14 cellular contexts compared by ENCODE assay signal in genomic region chr11:77592727-77593126, GRCh38. TPM values are rescaled to one million over a fixed set of nuclear protein-coding genes. Genes with fewer than 3 reads are reported as not detected.
DNase-seq lines count a peak whose midpoint lies in the region; ATAC-seq and TF ChIP-seq lines count a peak whose summit lies in the region.
"Had no signal": no experiment of that assay in that cellular context is flagged by ENCODE, and none has a peak within 500 bp of the region (broad histone marks: within the 10 kb centered on the region; RNA-seq: fewer than 3 reads in every experiment).

No MANE protein-coding gene starts in this region.

- no peaks in the 10 kb centered on the region for H4K20me1 ChIP-seq in neural cell (ENCODE audit: insufficient read depth)

- no peak overlapping the region for H2AFZ ChIP-seq in neural cell (ENCODE audit: low read depth, low read length)

- H3K9me3 ChIP-seq in neural cell (ENCODE audit: low read length), result no peaks in the 10 kb centered on the region
- H3K9me3 ChIP-seq: Peyer's patch had no signal

- TF ChIP-seq RAD21 in neural cell (conservative IDR thresholded peaks at IDR 0.05), result no peak

- TF ChIP-seq CTCF in neural cell (IDR thresholded peaks at IDR 0.05; ENCODE audit: poor library complexity, severe bottlenecking), result no peak

- H3F3A ChIP-seq in neural cell (ENCODE audit: insufficient read depth, low read length, poor library complexity, severe bottlenecking), result no peaks in the 10 kb centered on the region

- DNase-seq in NCI-H2107 treated with DMSO at 0.1 percent for 48 hours (lab: John Stamatoyannopoulos, UW; ENCODE audit: unreplicated experiment) (peak; percentile 59), NCI-H2107 (lab: John Stamatoyannopoulos, UW) (no peak), NCI-H2081 treated with DMSO at 0.1 percent for 48 hours (lab: John Stamatoyannopoulos, UW) (peak; percentile 92), NCI-H774 (lab: John Stamatoyannopoulos, UW) (peak; percentile 70), dermis blood vessel endothelial cell (no peak), 8988T (no peak)
- DNase-seq: H9, MM.1S, NCI-H1105 treated with DMSO at 0.1 percent for 48 hours, NCI-H2171, NCI-H446 treated with DMSO at 0.1 percent for 48 hours, Peyer's patch had no signal

- no peaks in the 10 kb centered on the region for H3K36me3 ChIP-seq in neural cell (ENCODE audit: insufficient read depth, low read length)

- H3K79me2 ChIP-seq in neural cell (replicated peaks; ENCODE audit: insufficient read depth, low read length), result no peaks in the 10 kb centered on the region

- no peaks in the 10 kb centered on the region for H3K27me3 ChIP-seq in neural cell (ENCODE audit: insufficient read depth, low read depth, low read length)
- H3K27me3 ChIP-seq: Peyer's patch had no signal

- H3K4me3 ChIP-seq in neural cell (ENCODE audit: low read length), result peak overlapping the region; percentile 32

- no peak overlapping the region for H3K4me2 ChIP-seq in neural cell (ENCODE audit: low read length)

- no peak for ATAC-seq in HG03095 (IDR thresholded peaks at IDR 0.05; ENCODE audit: unreplicated experiment)

- no peak overlapping the region for H3K27ac ChIP-seq in neural cell (ENCODE audit: low read length)

- no peaks in the 10 kb centered on the region for H3K9me2 ChIP-seq in neural cell (ENCODE audit: insufficient read depth, low read length)

- H3K9ac ChIP-seq in neural cell (ENCODE audit: low read length), result no peak overlapping the region

- TF ChIP-seq EP300 in neural cell (conservative IDR thresholded peaks at IDR 0.05; ENCODE audit: poor library complexity, severe bottlenecking), result no peak

TF ChIP-seq in neural cell, 6 proteins besides CTCF, POLR2A, EP300 and RAD21:
- TF ChIP-seq TAF1 (IDR thresholded peaks at IDR 0.05; ENCODE audit: low read depth), result no peak
- TF ChIP-seq EZH2 (IDR thresholded peaks at IDR 0.05; ENCODE audit: borderline replicate concordance, insufficient read depth, low read length, poor library complexity, severe bottlenecking), result no peak
- TF ChIP-seq MXI1 (conservative IDR thresholded peaks at IDR 0.05; ENCODE audit: poor library complexity, severe bottlenecking), result no peak
- no peak for TF ChIP-seq POLR2AphosphoS5 (IDR thresholded peaks at IDR 0.05)
- TF ChIP-seq, protein P1, sequence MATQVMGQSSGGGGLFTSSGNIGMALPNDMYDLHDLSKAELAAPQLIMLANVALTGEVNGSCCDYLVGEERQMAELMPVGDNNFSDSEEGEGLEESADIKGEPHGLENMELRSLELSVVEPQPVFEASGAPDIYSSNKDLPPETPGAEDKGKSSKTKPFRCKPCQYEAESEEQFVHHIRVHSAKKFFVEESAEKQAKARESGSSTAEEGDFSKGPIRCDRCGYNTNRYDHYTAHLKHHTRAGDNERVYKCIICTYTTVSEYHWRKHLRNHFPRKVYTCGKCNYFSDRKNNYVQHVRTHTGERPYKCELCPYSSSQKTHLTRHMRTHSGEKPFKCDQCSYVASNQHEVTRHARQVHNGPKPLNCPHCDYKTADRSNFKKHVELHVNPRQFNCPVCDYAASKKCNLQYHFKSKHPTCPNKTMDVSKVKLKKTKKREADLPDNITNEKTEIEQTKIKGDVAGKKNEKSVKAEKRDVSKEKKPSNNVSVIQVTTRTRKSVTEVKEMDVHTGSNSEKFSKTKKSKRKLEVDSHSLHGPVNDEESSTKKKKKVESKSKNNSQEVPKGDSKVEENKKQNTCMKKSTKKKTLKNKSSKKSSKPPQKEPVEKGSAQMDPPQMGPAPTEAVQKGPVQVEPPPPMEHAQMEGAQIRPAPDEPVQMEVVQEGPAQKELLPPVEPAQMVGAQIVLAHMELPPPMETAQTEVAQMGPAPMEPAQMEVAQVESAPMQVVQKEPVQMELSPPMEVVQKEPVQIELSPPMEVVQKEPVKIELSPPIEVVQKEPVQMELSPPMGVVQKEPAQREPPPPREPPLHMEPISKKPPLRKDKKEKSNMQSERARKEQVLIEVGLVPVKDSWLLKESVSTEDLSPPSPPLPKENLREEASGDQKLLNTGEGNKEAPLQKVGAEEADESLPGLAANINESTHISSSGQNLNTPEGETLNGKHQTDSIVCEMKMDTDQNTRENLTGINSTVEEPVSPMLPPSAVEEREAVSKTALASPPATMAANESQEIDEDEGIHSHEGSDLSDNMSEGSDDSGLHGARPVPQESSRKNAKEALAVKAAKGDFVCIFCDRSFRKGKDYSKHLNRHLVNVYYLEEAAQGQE (IDR thresholded peaks at IDR 0.05; ENCODE audit: borderline replicate concordance), result no peak

RNA-seq across cellular contexts. Expression of gene AQP11, which starts 3.0 kb away (rescaled TPM):
- polyA plus RNA-seq in neural cell, result 7.4 and 8.7 TPM in 2 replicates
- polyA minus RNA-seq in neural cell, result 6.3 and 8.7 TPM in 2 replicates
- 0.42 and 0.68 TPM in 2 replicates for total RNA-seq in dermis blood vessel endothelial cell

RNA-seq across cellular contexts. Expression of gene CLNS1A, which starts 44.9 kb away (rescaled TPM):
- polyA plus RNA-seq in neural cell, result 178 and 179 TPM in 2 replicates
- polyA minus RNA-seq in neural cell, result 104 and 124 TPM in 2 replicates
- 128 and 186 TPM in 2 replicates for total RNA-seq in dermis blood vessel endothelial cell

Comparison
In these comparisons a context has a peak if more than half of its experiments do, and no peak if none do; other contexts are left out.
1. DNase-seq: peak in NCI-H2107 treated with DMSO at 0.1 percent for 48 hours (single experiment), NCI-H2081 treated with DMSO at 0.1 percent for 48 hours (single experiment) and NCI-H774 (single experiment); none in NCI-H2107 (single experiment), dermis blood vessel endothelial cell (single experiment) and 8988T (single experiment).